In the genomic region with DNA sequence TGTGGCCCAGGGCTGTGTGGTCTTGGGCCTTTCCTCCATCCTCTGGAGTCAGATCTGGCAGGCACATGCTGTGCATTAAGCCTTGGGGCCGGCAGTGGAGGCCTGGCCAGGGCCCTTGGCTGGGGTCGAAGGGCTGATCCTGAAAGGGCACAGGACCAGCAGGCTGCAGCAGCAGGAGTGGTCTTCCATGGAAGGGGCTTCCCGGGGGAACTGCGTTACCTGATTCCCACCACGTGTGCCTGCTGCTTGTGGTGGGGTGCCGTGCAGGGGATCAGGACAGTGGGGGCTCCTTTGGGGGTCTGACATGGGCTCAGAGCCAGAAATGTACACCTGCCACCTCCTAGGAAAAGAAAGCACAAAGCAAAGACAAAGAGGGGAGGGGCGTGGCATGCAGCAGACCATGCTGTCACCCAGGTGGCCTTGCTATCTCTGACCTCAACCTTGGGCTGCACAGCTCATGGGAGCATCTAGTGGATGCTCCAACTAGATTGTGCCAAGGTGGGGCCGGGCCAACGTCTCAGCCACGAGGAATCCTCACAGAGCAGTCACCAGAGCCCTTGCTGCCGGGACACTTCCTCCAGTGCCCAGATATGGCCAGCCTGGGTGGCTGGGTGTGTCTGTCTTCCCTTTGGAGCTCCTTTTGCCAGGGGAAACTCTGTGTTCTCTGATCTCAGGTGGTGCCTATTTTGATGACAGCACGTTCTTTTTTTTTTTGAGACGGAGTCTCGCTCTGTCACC, we compare ENCODE assay signal across 16 cellular contexts.
"Had no signal": no experiment of that assay in that cellular context is flagged by ENCODE, and none has a peak within 500 bp of the region (broad histone marks: within the 10 kb centered on the region; RNA-seq: fewer than 3 reads in every experiment).

No MANE protein-coding gene starts in this region.

- H3K27me3 ChIP-seq: breast epithelium, dorsolateral prefrontal cortex, heart left ventricle, left lung, ovary, testis had no signal

- H3K27me3 Mint-ChIP-seq: activated CD4-positive, alpha-beta T cell treated with anti-CD3 and anti-CD28 coated beads, Interleukin-2, amount 10 ng/mL, durations not matched to agents 7 days and 5 days; activated naive CD8-positive, alpha-beta T cell; memory B cell; stimulated activated naive CD8-positive, alpha-beta T cell treated with anti-CD3 and anti-CD28 coated beads, Interleukin-15, Interleukin-2, amounts not matched to agents 100 ng/mL and 50 ng/mL, for 24 hours; T-helper 17 cell had no signal

- H3K27ac Mint-ChIP-seq: activated CD4-positive, alpha-beta T cell treated with anti-CD3 and anti-CD28 coated beads, Interleukin-2, amount 10 ng/mL, durations not matched to agents 7 days and 5 days; activated naive CD8-positive, alpha-beta T cell; memory B cell; stimulated activated naive CD8-positive, alpha-beta T cell treated with anti-CD3 and anti-CD28 coated beads, Interleukin-15, Interleukin-2, amounts not matched to agents 100 ng/mL and 50 ng/mL, for 24 hours; T-helper 17 cell had no signal

- H3K9me3 ChIP-seq: breast epithelium, heart left ventricle, left lung, ovary, testis had no signal

- DNase-seq: activated CD4-positive, alpha-beta T cell treated with anti-CD3 and anti-CD28 coated beads, Interleukin-2, amount 10 ng/mL, durations not matched to agents 7 days and 5 days; activated CD4-positive, CD25-positive, alpha-beta regulatory T cell; activated effector memory CD4-positive, alpha-beta T cell treated with anti-CD3 and anti-CD28 coated beads, Interleukin-2, amount 50 U/mL, for 16 hours; activated T-cell treated with anti-CD3 and anti-CD28 coated beads, Interleukin-2, amount 50 U/mL, for 1 hour; left lung; stimulated activated CD4-positive, alpha-beta T cell treated with anti-CD3 and anti-CD28 coated beads, Interleukin-2, amount 100 ng/mL, for 48 hours; T-helper 17 cell; testis had no signal

- H3K9me3 Mint-ChIP-seq: activated CD4-positive, alpha-beta T cell treated with anti-CD3 and anti-CD28 coated beads, Interleukin-2, amount 10 ng/mL, durations not matched to agents 7 days and 5 days; memory B cell; nephron; stimulated activated naive CD8-positive, alpha-beta T cell treated with anti-CD3 and anti-CD28 coated beads, Interleukin-15, Interleukin-2, amounts not matched to agents 100 ng/mL and 50 ng/mL, for 24 hours had no signal

- H3K27ac ChIP-seq: breast epithelium, heart left ventricle, left lung, ovary, testis had no signal

- H3K4me1 ChIP-seq: breast epithelium had no signal

- H3K4me1 Mint-ChIP-seq: activated CD4-positive, alpha-beta T cell treated with anti-CD3 and anti-CD28 coated beads, Interleukin-2, amount 10 ng/mL, durations not matched to agents 7 days and 5 days had no signal

- H3K4me3 ChIP-seq: breast epithelium, heart left ventricle, left lung, ovary, testis had no signal

- H3K4me3 Mint-ChIP-seq: activated CD4-positive, alpha-beta T cell treated with anti-CD3 and anti-CD28 coated beads, Interleukin-2, amount 10 ng/mL, durations not matched to agents 7 days and 5 days; activated naive CD8-positive, alpha-beta T cell; memory B cell; nephron; stimulated activated naive CD8-positive, alpha-beta T cell treated with anti-CD3 and anti-CD28 coated beads, Interleukin-15, Interleukin-2, amounts not matched to agents 100 ng/mL and 50 ng/mL, for 24 hours; T-helper 17 cell had no signal

- H3K36me3 ChIP-seq: breast epithelium, ovary had no signal
